Comparison of ENCODE assay signal across 1 cellular context in genomic region chr7:8991159-8991558, GRCh38.
TF ChIP-seq lines count a peak whose summit lies in the region.

No MANE protein-coding gene starts in this region.

TF ChIP-seq in SK-N-SH treated with all-trans-retinoic acid at 6 μM for 48 hours, 23 proteins besides CTCF, POLR2A, EP300 and RAD21 (continued from another document):
- TF ChIP-seq PATZ1 (CRISPR knock-in tag; IDR thresholded peaks at IDR 0.05; ENCODE audit: borderline replicate concordance) = no peak
- no peak for TF ChIP-seq POU6F1 (CRISPR knock-in tag; IDR thresholded peaks at IDR 0.05; ENCODE audit: borderline replicate concordance, low read depth)
- TF ChIP-seq OSR1 (CRISPR knock-in tag; IDR thresholded peaks at IDR 0.05) = no peak
- no peak for TF ChIP-seq TSHZ2 (CRISPR knock-in tag; IDR thresholded peaks at IDR 0.05)
- no peak for TF ChIP-seq ZNF8 (CRISPR knock-in tag; IDR thresholded peaks at IDR 0.05)
- TF ChIP-seq ZFP30 (CRISPR knock-in tag; IDR thresholded peaks at IDR 0.05) = no peak
- TF ChIP-seq RARB (CRISPR knock-in tag; IDR thresholded peaks at IDR 0.05) = no peak
- TF ChIP-seq CSRNP3 (CRISPR knock-in tag; IDR thresholded peaks at IDR 0.05) = no peak
- TF ChIP-seq PPARA (CRISPR knock-in tag; IDR thresholded peaks at IDR 0.05; ENCODE audit: borderline replicate concordance) = no peak
- TF ChIP-seq CSDC2 (CRISPR knock-in tag; IDR thresholded peaks at IDR 0.05) = no peak
- TF ChIP-seq TCF4 (CRISPR knock-in tag; IDR thresholded peaks at IDR 0.05; ENCODE audit: borderline replicate concordance) = no peak
- no peak for TF ChIP-seq ISL1 (CRISPR knock-in tag; IDR thresholded peaks at IDR 0.05)
